Comparison of ENCODE assay signal across 10 cellular contexts in the genomic region with DNA sequence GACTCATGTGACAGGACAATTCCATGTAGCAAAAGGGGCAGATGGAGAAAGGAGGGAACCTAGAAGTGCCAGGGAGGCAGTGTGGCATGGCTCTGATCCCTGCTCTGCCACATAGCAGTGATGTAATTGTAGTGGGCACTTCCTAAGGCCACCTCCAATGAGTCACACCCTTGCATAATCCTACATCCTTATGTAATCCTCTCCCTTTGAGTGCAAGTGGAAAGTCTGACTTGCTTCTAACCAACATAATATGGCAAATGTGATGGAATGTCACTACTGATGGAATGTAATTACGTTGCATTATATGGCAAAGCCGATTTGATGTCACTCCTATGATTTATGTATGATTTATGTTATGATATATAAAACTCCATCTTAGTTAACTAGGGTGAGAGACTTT.
A peak's percentile ranks its signal among the peaks of the same experiment; 100 is the strongest.
DNase-seq lines count a peak whose midpoint lies in the region; ATAC-seq, FAIRE-seq and TF ChIP-seq lines count a peak whose summit lies in the region.
"Had no signal": no experiment of that assay in that cellular context is flagged by ENCODE, and none has a peak within 500 bp of the region (broad histone marks: within the 10 kb centered on the region; RNA-seq: fewer than 3 reads in every experiment).

No MANE protein-coding gene starts in this region.

- intact Hi-C loops in HCT116 (cut with micrococcal nuclease), result no loop called here
- intact Hi-C loops in PC-9 (cut with micrococcal nuclease; ENCODE audit: unreplicated experiment), result loop anchor here (2.0 kb wide), 2 partner anchors 30 to 72 kb away; no protein-coding TSS in a partner anchor
- intact Hi-C loops in gastrocnemius medialis (cut with DNase I; ENCODE audit: low total_unique reads), result no loop called here
- intact Hi-C loops in kidney (cut with DNase I), result no loop called here
- intact Hi-C loops in CD8-positive, alpha-beta T cell (cut with DNase I, micrococcal nuclease), result no loop called here

- H3K4me2 ChIP-seq in HCT116 (ENCODE audit: low read length) (no peak overlapping the region), PC-9 (peak overlapping the region; percentile 26; the same call in 1 of the 2 replicates), fibroblast of lung (ENCODE audit: extremely low read depth, insufficient read depth, low read length) (no peak overlapping the region)

- in situ Hi-C loops in gastrocnemius medialis (cut with MboI; ENCODE audit: low sequenced_read_pairs in 4 of 4), result no loop called here

- RAD21 ChIA-PET in HCT116 (lab: Charles Lee; ENCODE audit: low non-redundant PET in 1 of 2, low total read pairs in 2 of 2, uncharacterized antibody in 2 of 2, unreplicated experiment in 2 of 2), result no interaction called here

- DNase-seq in HCT116 (ENCODE audit: low read depth, low spot score) (peak; percentile 72), PC-9 (peak; percentile 46 to 87), fibroblast of lung (ENCODE audit: low read depth in 2 of 2) (peak; percentile 50 to 56), gastrocnemius medialis (peak in 1 of 2 donors; percentile 40), kidney (no peak)
- no peak for DNase-seq in activated naive CD4-positive, alpha-beta T cell treated with anti-CD3 and anti-CD28 coated beads, Interleukin-2, amount 10 ng/mL, durations not matched to agents 7 days and 5 days
- DNase-seq in CD8-positive, alpha-beta T cell, result no peak
- DNase-seq: activated CD4-positive, alpha-beta T cell treated with anti-CD3 and anti-CD28 coated beads, Interleukin-2, amount 10 ng/mL, durations not matched to agents 24 days and 14 days had no signal

- BruUV-seq in HCT116 (replicated peaks; lab: Mats Ljungman, UMichigan), result no TSS peak
- no TSS peak for BruUV-seq in PC-9 (replicated peaks; lab: Mats Ljungman, UMichigan)

- no peak for TF ChIP-seq POLR2A in HCT116 (IDR thresholded peaks at IDR 0.05; ENCODE audit: borderline replicate concordance, extremely low read depth, insufficient read depth, insufficient read length)
- TF ChIP-seq POLR2A in gastrocnemius medialis (IDR thresholded peaks at IDR 0.05), result no peak

- H3K4me1 Mint-ChIP-seq in activated naive CD4-positive, alpha-beta T cell treated with anti-CD3 and anti-CD28 coated beads, Interleukin-2, amount 10 ng/mL, durations not matched to agents 7 days and 5 days, result no peaks in the 10 kb centered on the region
- H3K4me1 Mint-ChIP-seq in CD8-positive, alpha-beta T cell (ENCODE audit: low read depth), result no peaks in the 10 kb centered on the region
- H3K4me1 Mint-ChIP-seq: activated CD4-positive, alpha-beta T cell treated with anti-CD3 and anti-CD28 coated beads, Interleukin-2, amount 10 ng/mL, durations not matched to agents 24 days and 14 days had no signal

- POLR2A ChIA-PET in HCT116 (lab: Charles Lee) (no interaction called here), PC-9 (lab: Charles Lee; ENCODE audit: unreplicated experiment) (no interaction called here)
- POLR2A ChIA-PET in CD8-positive, alpha-beta T cell (lab: Charles Lee), result no interaction called here

- no peaks in the 10 kb centered on the region for H3F3A ChIP-seq in PC-9 (ENCODE audit: insufficient read depth, low read depth)

- H3K9me2 ChIP-seq in HCT116 (ENCODE audit: insufficient read depth) (no peaks in the 10 kb centered on the region), PC-9 (ENCODE audit: insufficient read depth) (no peaks in the 10 kb centered on the region)

- H3K9me3 Mint-ChIP-seq in activated naive CD4-positive, alpha-beta T cell treated with anti-CD3 and anti-CD28 coated beads, Interleukin-2, amount 10 ng/mL, durations not matched to agents 7 days and 5 days, result no peaks in the 10 kb centered on the region
- no peaks in the 10 kb centered on the region for H3K9me3 Mint-ChIP-seq in CD8-positive, alpha-beta T cell
- H3K9me3 Mint-ChIP-seq: activated CD4-positive, alpha-beta T cell treated with anti-CD3 and anti-CD28 coated beads, Interleukin-2, amount 10 ng/mL, durations not matched to agents 24 days and 14 days had no signal

- CTCF ChIA-PET in HCT116 (lab: Charles Lee) (no interaction called here), PC-9 (lab: Charles Lee) (no interaction called here)
- CTCF ChIA-PET in activated naive CD4-positive, alpha-beta T cell treated with anti-CD3 and anti-CD28 coated beads, Interleukin-2, amount 10 ng/mL, durations not matched to agents 7 days and 5 days (lab: Charles Lee), result no interaction called here
- CTCF ChIA-PET in CD8-positive, alpha-beta T cell (lab: Charles Lee), result no interaction called here

- H2AFZ ChIP-seq in HCT116 (ENCODE audit: low read depth, low read length, poor library complexity, severe bottlenecking), result no peak overlapping the region
- H2AFZ ChIP-seq in PC-9, result no peak overlapping the region
- no peak overlapping the region for H2AFZ ChIP-seq in fibroblast of lung (ENCODE audit: low read length)

- H3K27me3 ChIP-seq in HCT116 (ENCODE audit: insufficient read depth, low read length) (no peaks in the 10 kb centered on the region), PC-9 (ENCODE audit: insufficient read depth, low read depth) (no peaks in the 10 kb centered on the region), fibroblast of lung (ENCODE audit: control insufficient read depth, insufficient read depth, low read length) (no peaks in the 10 kb centered on the region), gastrocnemius medialis (no peaks in the 10 kb centered on the region)
- no peaks in the 10 kb centered on the region for H3K27me3 ChIP-seq in CD8-positive, alpha-beta T cell (ENCODE audit: insufficient read depth, low read length)

- H3K4me3 ChIP-seq in HCT116 (replicated peaks in 1 of 2; ENCODE audit: low read depth in 1 of 2, low read length in 2 of 2), result no peak overlapping the region
- no peak overlapping the region for H3K4me3 ChIP-seq in PC-9
- H3K4me3 ChIP-seq in fibroblast of lung (replicated peaks in 1 of 4; ENCODE audit: control extremely low read depth in 1 of 4, insufficient read depth in 1 of 4, low read depth in 3 of 4, low read length in 4 of 4), result no peak overlapping the region
- H3K4me3 ChIP-seq in gastrocnemius medialis, result no peak overlapping the region
- no peak overlapping the region for H3K4me3 ChIP-seq in kidney (ENCODE audit: low read length in 2 of 2)
- no peak overlapping the region for H3K4me3 ChIP-seq in CD8-positive, alpha-beta T cell (ENCODE audit: low read depth, low read length)

- no peaks in the 10 kb centered on the region for H3K36me3 Mint-ChIP-seq in activated naive CD4-positive, alpha-beta T cell treated with anti-CD3 and anti-CD28 coated beads, Interleukin-2, amount 10 ng/mL, durations not matched to agents 7 days and 5 days
- H3K36me3 Mint-ChIP-seq in CD8-positive, alpha-beta T cell, result no peaks in the 10 kb centered on the region

- H3K27ac ChIP-seq in HCT116 (ENCODE audit: low read depth, low read length) (no peak overlapping the region), PC-9 (peak overlapping the region; percentile 45), fibroblast of lung (ENCODE audit: insufficient read depth, low read length) (no peak overlapping the region), gastrocnemius medialis (no peak overlapping the region), kidney (ENCODE audit: low read depth in 2 of 2, low read length in 2 of 2) (no peak overlapping the region)
- no peak overlapping the region for H3K27ac ChIP-seq in CD8-positive, alpha-beta T cell (ENCODE audit: low read depth, low read length)

- H3K9me3 ChIP-seq in HCT116 (ENCODE audit: control insufficient read depth in 1 of 2, insufficient read depth in 1 of 2, low read depth in 1 of 2, low read length in 2 of 2), result no peaks in the 10 kb centered on the region
- no peaks in the 10 kb centered on the region for H3K9me3 ChIP-seq in PC-9 (ENCODE audit: insufficient read depth, low read depth)
- no peaks in the 10 kb centered on the region for H3K9me3 ChIP-seq in fibroblast of lung (ENCODE audit: control insufficient read depth, insufficient read depth, low read depth, low read length)
- H3K9me3 ChIP-seq in gastrocnemius medialis, result no peaks in the 10 kb centered on the region
- H3K9me3 ChIP-seq in kidney (ENCODE audit: control insufficient read depth in 1 of 2, low read length in 2 of 2), result no peaks in the 10 kb centered on the region
- H3K9me3 ChIP-seq in CD8-positive, alpha-beta T cell (ENCODE audit: low read length), result no peaks in the 10 kb centered on the region

- no peak overlapping the region for H3K4me3 Mint-ChIP-seq in activated naive CD4-positive, alpha-beta T cell treated with anti-CD3 and anti-CD28 coated beads, Interleukin-2, amount 10 ng/mL, durations not matched to agents 7 days and 5 days
- no peak overlapping the region for H3K4me3 Mint-ChIP-seq in CD8-positive, alpha-beta T cell
- H3K4me3 Mint-ChIP-seq: activated CD4-positive, alpha-beta T cell treated with anti-CD3 and anti-CD28 coated beads, Interleukin-2, amount 10 ng/mL, durations not matched to agents 24 days and 14 days had no signal

- ATAC-seq in HCT116, result peak; percentile 55
- ATAC-seq in gastrocnemius medialis, result peak; percentile 93 to 100
- ATAC-seq in HG02678 (IDR thresholded peaks at IDR 0.05; ENCODE audit: unreplicated experiment), result no peak
- no peak for ATAC-seq in CD8-positive, alpha-beta T cell

- H4K20me1 ChIP-seq in HCT116 (ENCODE audit: insufficient read depth) (no peaks in the 10 kb centered on the region), PC-9 (ENCODE audit: insufficient read depth) (no peaks in the 10 kb centered on the region), fibroblast of lung (ENCODE audit: control insufficient read depth, extremely low read depth, insufficient read depth, low read length) (no peaks in the 10 kb centered on the region)

- TF ChIP-seq CTCF in HCT116 (IDR thresholded peaks at IDR 0.05 in 2 of 3, conservative IDR thresholded peaks at IDR 0.05 in 1 of 3; ENCODE audit: borderline replicate concordance in 1 of 3, insufficient read depth in 1 of 3, low read depth in 2 of 3, low read length in 2 of 3) (no peak), PC-9 (conservative IDR thresholded peaks at IDR 0.05) (no peak), fibroblast of lung (conservative IDR thresholded peaks at IDR 0.05 in 1 of 2, IDR thresholded peaks at IDR 0.05 in 1 of 2; ENCODE audit: low read depth in 1 of 2, low read length in 2 of 2) (no peak), gastrocnemius medialis (IDR thresholded peaks at IDR 0.05 in 4 of 5, conservative IDR thresholded peaks at IDR 0.05 in 1 of 5) (no peak), kidney (IDR thresholded peaks at IDR 0.05; ENCODE audit: borderline replicate concordance, extremely low read depth, insufficient read depth) (no peak)
- no peak for TF ChIP-seq CTCF in CD8-positive, alpha-beta T cell (IDR thresholded peaks at IDR 0.05)

- H3K27me3 Mint-ChIP-seq in activated naive CD4-positive, alpha-beta T cell treated with anti-CD3 and anti-CD28 coated beads, Interleukin-2, amount 10 ng/mL, durations not matched to agents 7 days and 5 days, result peaks cover 14% of the 10 kb centered on the region
- H3K27me3 Mint-ChIP-seq in CD8-positive, alpha-beta T cell (ENCODE audit: low read depth), result peaks cover 4% of the 10 kb centered on the region

- H3K79me2 ChIP-seq in HCT116 (ENCODE audit: insufficient read depth, low read length) (no peaks in the 10 kb centered on the region), PC-9 (ENCODE audit: low read depth) (no peaks in the 10 kb centered on the region), fibroblast of lung (ENCODE audit: control insufficient read depth, insufficient read depth, low read length) (no peaks in the 10 kb centered on the region)

- no peak overlapping the region for H3K27ac Mint-ChIP-seq in activated naive CD4-positive, alpha-beta T cell treated with anti-CD3 and anti-CD28 coated beads, Interleukin-2, amount 10 ng/mL, durations not matched to agents 7 days and 5 days
- H3K27ac Mint-ChIP-seq in CD8-positive, alpha-beta T cell, result no peak overlapping the region
- H3K27ac Mint-ChIP-seq: activated CD4-positive, alpha-beta T cell treated with anti-CD3 and anti-CD28 coated beads, Interleukin-2, amount 10 ng/mL, durations not matched to agents 24 days and 14 days had no signal

- H3K9ac ChIP-seq in HCT116 (ENCODE audit: low read length) (no peak overlapping the region), fibroblast of lung (ENCODE audit: insufficient read depth, low read length) (no peak overlapping the region), kidney (ENCODE audit: low read length in 2 of 2) (no peak overlapping the region)

- FAIRE-seq in kidney (lab: Jason Lieb, UNC), result no peak
- FAIRE-seq: colon had no signal

- H3K4me1 ChIP-seq in HCT116 (ENCODE audit: control insufficient read depth in 1 of 2, insufficient read depth in 2 of 2, low read length in 2 of 2), result peaks cover 0 to 12% of the 10 kb centered on the region in 2 experiments; a peak in 2 of 4 replicates
- H3K4me1 ChIP-seq in PC-9 (replicated peaks; ENCODE audit: insufficient read depth), result peaks cover 10% of the 10 kb centered on the region
- no peaks in the 10 kb centered on the region for H3K4me1 ChIP-seq in fibroblast of lung (ENCODE audit: control insufficient read depth, extremely low read depth, insufficient read depth, low read length)
- H3K4me1 ChIP-seq in gastrocnemius medialis, result no peaks in the 10 kb centered on the region
- H3K4me1 ChIP-seq in kidney (ENCODE audit: control insufficient read depth in 1 of 2, insufficient read depth in 1 of 2, low read depth in 1 of 2, low read length in 2 of 2), result no peaks in the 10 kb centered on the region
- H3K4me1 ChIP-seq in CD8-positive, alpha-beta T cell (ENCODE audit: insufficient read depth, low read length), result no peaks in the 10 kb centered on the region

- no peak for TF ChIP-seq RAD21 in HCT116 (IDR thresholded peaks at IDR 0.05; ENCODE audit: low read depth)

- H3K36me3 ChIP-seq in HCT116 (ENCODE audit: control insufficient read depth in 1 of 2, insufficient read depth in 2 of 2, low read length in 2 of 2) (no peaks in the 10 kb centered on the region), PC-9 (ENCODE audit: low read depth) (no peaks in the 10 kb centered on the region), fibroblast of lung (ENCODE audit: control insufficient read depth, insufficient read depth, low read length) (no peaks in the 10 kb centered on the region), gastrocnemius medialis (no peaks in the 10 kb centered on the region), kidney (ENCODE audit: control insufficient read depth in 1 of 2, insufficient read depth in 2 of 2, low read length in 2 of 2) (no peaks in the 10 kb centered on the region)
- no peaks in the 10 kb centered on the region for H3K36me3 ChIP-seq in CD8-positive, alpha-beta T cell (ENCODE audit: insufficient read depth, low read length)

Comparison
In these comparisons a context has a peak if more than half of its experiments do, and no peak if none do; other contexts are left out.
1. ATAC-seq: peak in HCT116 (single experiment) and gastrocnemius medialis (2 of 2); none in HG02678 (single experiment) and CD8-positive, alpha-beta T cell (single experiment).
2. DNase-seq: peak in HCT116 (single experiment), PC-9 (2 of 2) and fibroblast of lung (2 of 2); none in activated naive CD4-positive, alpha-beta T cell treated with anti-CD3 and anti-CD28 coated beads, Interleukin-2, amount 10 ng/mL, durations not matched to agents 7 days and 5 days (single experiment), kidney (single experiment) and CD8-positive, alpha-beta T cell (0 of 7).